Comparison of ENCODE assay signal across 9 cellular contexts in the genomic region with DNA sequence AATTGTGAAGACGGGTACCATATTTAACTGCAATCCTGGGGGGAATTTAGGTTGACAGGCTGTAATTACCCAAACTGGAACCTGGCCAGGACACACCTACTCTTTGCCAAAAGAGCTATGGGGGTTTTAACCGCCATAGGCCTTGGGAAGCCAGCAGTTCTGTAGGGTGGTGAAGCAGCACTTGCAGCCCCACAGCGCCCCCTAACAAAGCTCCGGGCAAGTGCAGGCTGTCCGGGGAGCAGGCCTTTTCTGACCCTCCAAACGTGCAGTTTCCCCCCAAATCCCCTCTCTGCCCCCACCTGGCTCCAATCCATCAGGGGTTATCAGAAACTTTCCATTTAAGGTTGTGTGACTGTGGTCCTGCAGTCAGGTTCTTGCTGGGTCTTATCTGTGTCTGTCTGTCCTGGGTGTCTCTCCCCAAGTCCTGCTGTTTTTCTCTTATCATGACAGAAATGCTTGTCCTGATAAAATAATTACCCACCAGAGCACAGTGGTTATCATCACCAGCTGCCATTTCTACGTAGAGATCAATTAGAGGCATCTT.
A peak's percentile ranks its signal among the peaks of the same experiment; 100 is the strongest.
DNase-seq lines count a peak whose midpoint lies in the region; TF ChIP-seq lines count a peak whose summit lies in the region.
"Had no signal": no experiment of that assay in that cellular context is flagged by ENCODE, and none has a peak within 500 bp of the region (broad histone marks: within the 10 kb centered on the region; RNA-seq: fewer than 3 reads in every experiment).

No MANE protein-coding gene starts in this region.

- no peaks in the 10 kb centered on the region for H3K27me3 Mint-ChIP-seq in activated T-helper 1 cell treated with anti-CD3 and anti-CD28 coated beads, Interleukin-12 subunit alpha, Interleukin-12 subunit beta, Interleukin-2, Interleukin-4 antibody, amounts not matched to agents 30 ng/mL and 10 ng/mL and 1 ng/mL, durations not matched to agents 14 hours and 24 hours and 36 hours (ENCODE audit: insufficient read depth)

- no peaks in the 10 kb centered on the region for H3K4me1 ChIP-seq in esophagus squamous epithelium
- no peaks in the 10 kb centered on the region for H3K4me1 ChIP-seq in ovary (ENCODE audit: insufficient read depth)

- H3K9me3 ChIP-seq in esophagus squamous epithelium: no peaks in the 10 kb centered on the region
- H3K9me3 ChIP-seq in ovary: no peaks in the 10 kb centered on the region

- H3K36me3 Mint-ChIP-seq in activated T-helper 1 cell treated with anti-CD3 and anti-CD28 coated beads, Interleukin-12 subunit alpha, Interleukin-12 subunit beta, Interleukin-2, Interleukin-4 antibody, amounts not matched to agents 30 ng/mL and 10 ng/mL and 1 ng/mL, durations not matched to agents 14 hours and 24 hours and 36 hours (ENCODE audit: low read depth): no peaks in the 10 kb centered on the region

- TF ChIP-seq POLR2A in esophagus squamous epithelium (IDR thresholded peaks at IDR 0.05): no peak
- no peak for TF ChIP-seq POLR2A in ovary (IDR thresholded peaks at IDR 0.05)

- H3K36me3 ChIP-seq in esophagus squamous epithelium: no peaks in the 10 kb centered on the region
- no peaks in the 10 kb centered on the region for H3K36me3 ChIP-seq in ovary

- H3K9me3 Mint-ChIP-seq in activated T-helper 1 cell treated with anti-CD3 and anti-CD28 coated beads, Interleukin-12 subunit alpha, Interleukin-12 subunit beta, Interleukin-2, Interleukin-4 antibody, amounts not matched to agents 30 ng/mL and 10 ng/mL and 1 ng/mL, durations not matched to agents 14 hours and 24 hours and 36 hours: no peaks in the 10 kb centered on the region
- H3K9me3 Mint-ChIP-seq: effector memory CD8-positive, alpha-beta T cell had no signal

- H3K27ac Mint-ChIP-seq in activated T-helper 1 cell treated with anti-CD3 and anti-CD28 coated beads, Interleukin-12 subunit alpha, Interleukin-12 subunit beta, Interleukin-2, Interleukin-4 antibody, amounts not matched to agents 30 ng/mL and 10 ng/mL and 1 ng/mL, durations not matched to agents 14 hours and 24 hours and 36 hours: no peak overlapping the region
- H3K27ac Mint-ChIP-seq: effector memory CD8-positive, alpha-beta T cell had no signal

- WGBS in esophagus squamous epithelium, 2 donors: 22% methylated on average over 6 of the region's 7 CpGs; no CpG with 5 or more reads in 1 of the 2 donors
- 37 to 46% (median 41%) methylated on average over 7 of the region's 7 CpGs for WGBS in ovary, 3 donors

- TF ChIP-seq EP300 in ovary (IDR thresholded peaks at IDR 0.05): no peak

- H3K27ac ChIP-seq in esophagus squamous epithelium (no peak overlapping the region), ovary (no peak overlapping the region)

- H3K4me3 ChIP-seq in esophagus squamous epithelium (no peak overlapping the region), ovary (no peak overlapping the region)

- peaks cover 11% of the 10 kb centered on the region for H3K4me1 Mint-ChIP-seq in activated T-helper 1 cell treated with anti-CD3 and anti-CD28 coated beads, Interleukin-12 subunit alpha, Interleukin-12 subunit beta, Interleukin-2, Interleukin-4 antibody, amounts not matched to agents 30 ng/mL and 10 ng/mL and 1 ng/mL, durations not matched to agents 14 hours and 24 hours and 36 hours (ENCODE audit: low read depth)

- TF ChIP-seq CTCF in esophagus squamous epithelium (IDR thresholded peaks at IDR 0.05) (peak in 4 of 6 experiments; percentile 4 to 47 (median 31)), ovary (IDR thresholded peaks at IDR 0.05) (no peak)

- DNase-seq in EH (ENCODE audit: low read depth) (peak; percentile 4), NCI-H1092 treated with DMSO at 0.1 percent for 48 hours (lab: John Stamatoyannopoulos, UW) (peak; percentile 77), UCSD-AML1 (lab: John Stamatoyannopoulos, UW; ENCODE audit: unreplicated experiment) (peak; percentile 39), esophagus squamous epithelium (lab: John Stamatoyannopoulos, UW) (no peak), ovary (peak in 3 of 5 donors; percentile 24 to 27 (median 26)), NCI-H2196 (lab: John Stamatoyannopoulos, UW; ENCODE audit: unreplicated experiment) (no peak), midbrain (lab: John Stamatoyannopoulos, UW) (no peak)
- DNase-seq in activated T-helper 1 cell treated with anti-CD3 and anti-CD28 coated beads, Interleukin-12 subunit alpha, Interleukin-12 subunit beta, Interleukin-2, Interleukin-4 antibody, amounts not matched to agents 30 ng/mL and 10 ng/mL and 1 ng/mL, durations not matched to agents 14 hours and 24 hours and 36 hours (ENCODE audit: low spot score): no peak

- intact Hi-C loops in esophagus squamous epithelium (cut with DNase I) (loop anchor here (10.0 kb wide), 1 partner anchor 387 kb away; no protein-coding TSS in a partner anchor), ovary (cut with DNase I) (no loop called here)
- intact Hi-C loops in activated T-helper 1 cell treated with anti-CD3 and anti-CD28 coated beads, Interleukin-12 subunit alpha, Interleukin-12 subunit beta, Interleukin-2, Interleukin-4 antibody, amounts not matched to agents 30 ng/mL and 10 ng/mL and 1 ng/mL, durations not matched to agents 14 hours and 24 hours and 36 hours (cut with micrococcal nuclease): loop anchor here (5.0 kb wide), 1 partner anchor 385 kb away; no protein-coding TSS in a partner anchor

- H3K4me3 Mint-ChIP-seq in activated T-helper 1 cell treated with anti-CD3 and anti-CD28 coated beads, Interleukin-12 subunit alpha, Interleukin-12 subunit beta, Interleukin-2, Interleukin-4 antibody, amounts not matched to agents 30 ng/mL and 10 ng/mL and 1 ng/mL, durations not matched to agents 14 hours and 24 hours and 36 hours: no peak overlapping the region
- H3K4me3 Mint-ChIP-seq: effector memory CD8-positive, alpha-beta T cell had no signal

- no peaks in the 10 kb centered on the region for H3K27me3 ChIP-seq in esophagus squamous epithelium
- no peaks in the 10 kb centered on the region for H3K27me3 ChIP-seq in ovary

Comparison
In these comparisons a context has a peak if more than half of its experiments do, and no peak if none do; other contexts are left out.
1. DNase-seq: peak in EH (single experiment), NCI-H1092 treated with DMSO at 0.1 percent for 48 hours (single experiment), UCSD-AML1 (single experiment) and ovary (3 of 5); none in esophagus squamous epithelium (single experiment), activated T-helper 1 cell treated with anti-CD3 and anti-CD28 coated beads, Interleukin-12 subunit alpha, Interleukin-12 subunit beta, Interleukin-2, Interleukin-4 antibody, amounts not matched to agents 30 ng/mL and 10 ng/mL and 1 ng/mL, durations not matched to agents 14 hours and 24 hours and 36 hours (single experiment), NCI-H2196 (single experiment) and midbrain (single experiment).
2. CTCF ChIP-seq: peak in esophagus squamous epithelium (4 of 6); none in ovary (0 of 3).
3. intact Hi-C loops: an anchor here in esophagus squamous epithelium (10.0 kb wide) and activated T-helper 1 cell treated with anti-CD3 and anti-CD28 coated beads, Interleukin-12 subunit alpha, Interleukin-12 subunit beta, Interleukin-2, Interleukin-4 antibody, amounts not matched to agents 30 ng/mL and 10 ng/mL and 1 ng/mL, durations not matched to agents 14 hours and 24 hours and 36 hours (5.0 kb wide); none called in ovary.